ENCODE assay signal across 30 cellular contexts in genomic region chr4:81963506-81964020, GRCh38.
A peak's percentile ranks its signal among the peaks of the same experiment; 100 is the strongest.
DNase-seq lines count a peak whose midpoint lies in the region; ATAC-seq and TF ChIP-seq lines count a peak whose summit lies in the region.
"Had no signal": no experiment of that assay in that cellular context is flagged by ENCODE, and none has a peak within 500 bp of the region (broad histone marks: within the 10 kb centered on the region; RNA-seq: fewer than 3 reads in every experiment).

No MANE protein-coding gene starts in this region.

- H2AFZ ChIP-seq in neural progenitor cell (replicated peaks) = no peak overlapping the region
- H2AFZ ChIP-seq: PC-9 had no signal

- H3K4me3 ChIP-seq in H7 (ENCODE audit: insufficient read depth, low read depth, low read length) (no peak overlapping the region), iPS-18a (ENCODE audit: low read length) (no peak overlapping the region), neural progenitor cell (no peak overlapping the region), transverse colon (no peak overlapping the region)
- H3K4me3 ChIP-seq: A549; BLaER1 treated with 17β-estradiol and CSF1 and Interleukin-3, amounts not matched to agents 10 nM and 100 nM; GM12878; PC-9; SJSA1 had no signal

- H3F3A ChIP-seq in neural progenitor cell (ENCODE audit: low read depth) = no peaks in the 10 kb centered on the region

- intact Hi-C loops in transverse colon (cut with DNase I; ENCODE audit: low total_unique reads) = no loop called here

- no peak for TF ChIP-seq EP300 in transverse colon (IDR thresholded peaks at IDR 0.05; ENCODE audit: low read depth)

- DNase-seq in H7 (peak; percentile 39), WTC11 (ENCODE audit: low spot score) (no peak), neural progenitor cell (ENCODE audit: low spot score) (peak; percentile 63), transverse colon (no peak), mucosa of gallbladder (ENCODE audit: low spot score) (no peak), NCI-H1417 (lab: John Stamatoyannopoulos, UW) (no peak)
- DNase-seq: AML-193; CD4-positive, alpha-beta T cell; COR-L47; DMS53; GDM1; H9; HFFc6; NCI-H1092; NCI-H146; NCI-H1930; NCI-H2107; NCI-H524; NCI-H82; NK-92 treated with Interleukin-12 subunit alpha and Interleukin-12 subunit beta, amount 100 ng/mL, for 24 hours; PC-9; T-cell had no signal

- in situ Hi-C loops in transverse colon (cut with MboI; ENCODE audit: low pct_ligation_motif_present in 1 of 4, low pct_unique_long_range_greater_than_20kb in 1 of 4, low sequenced_read_pairs in 3 of 4) = no loop called here

- H3K4me1 ChIP-seq in iPS-18a (ENCODE audit: control insufficient read depth, low read depth, low read length) (peaks cover 8% of the 10 kb centered on the region), neural progenitor cell (peaks cover 13% of the 10 kb centered on the region), transverse colon (no peaks in the 10 kb centered on the region)
- H3K4me1 ChIP-seq: A549, SJSA1 had no signal

- H3K4me1 Mint-ChIP-seq in WTC11 (peaks cover 34% of the 10 kb centered on the region), neural progenitor cell (peaks cover 7% of the 10 kb centered on the region)

- ATAC-seq in WTC11 (peak; percentile 86), GM18868 (IDR thresholded peaks at IDR 0.05; ENCODE audit: unreplicated experiment) (no peak)
- ATAC-seq: A549, GM12878, Right ventricle myocardium inferior, T-cell had no signal

- H3K27me3 Mint-ChIP-seq in WTC11 (ENCODE audit: low read depth) (no peaks in the 10 kb centered on the region), neural progenitor cell (ENCODE audit: insufficient read depth, low read depth) (no peaks in the 10 kb centered on the region)
- H3K27me3 Mint-ChIP-seq: CD4-positive, alpha-beta T cell had no signal

- no peaks in the 10 kb centered on the region for H3K27me3 ChIP-seq in H7 (ENCODE audit: control insufficient read depth, insufficient read depth, low read length)
- no peaks in the 10 kb centered on the region for H3K27me3 ChIP-seq in iPS-18a (ENCODE audit: control insufficient read depth, insufficient read depth, low read length)
- H3K27me3 ChIP-seq in neural progenitor cell = no peaks in the 10 kb centered on the region
- H3K27me3 ChIP-seq in transverse colon = no peaks in the 10 kb centered on the region
- H3K27me3 ChIP-seq: BLaER1 treated with 17β-estradiol and CSF1 and Interleukin-3, amounts not matched to agents 10 nM and 100 nM; SJSA1 had no signal

- H3K9me3 ChIP-seq in iPS-18a (ENCODE audit: control insufficient read depth, low read depth, low read length) (no peaks in the 10 kb centered on the region), neural progenitor cell (ENCODE audit: low read depth) (no peaks in the 10 kb centered on the region), transverse colon (no peaks in the 10 kb centered on the region)
- H3K9me3 ChIP-seq: A549; BLaER1 treated with 17β-estradiol and CSF1 and Interleukin-3, amounts not matched to agents 10 nM and 100 nM; SJSA1 had no signal

- H3K79me2 ChIP-seq in neural progenitor cell (ENCODE audit: low read depth) = no peaks in the 10 kb centered on the region

- TF ChIP-seq POLR2A in transverse colon (IDR thresholded peaks at IDR 0.05) = no peak

- H3K4me2 ChIP-seq in neural progenitor cell = no peak overlapping the region
- H3K4me2 ChIP-seq: A549; BLaER1 treated with 17β-estradiol and CSF1 and Interleukin-3, amounts not matched to agents 10 nM and 100 nM; PC-9 had no signal

- TF ChIP-seq CTCF in WTC11 (IDR thresholded peaks at IDR 0.05) (no peak), neural progenitor cell (IDR thresholded peaks at IDR 0.05) (no peak), transverse colon (IDR thresholded peaks at IDR 0.05) (no peak)

- H3K9me3 Mint-ChIP-seq in WTC11 (no peaks in the 10 kb centered on the region), neural progenitor cell (no peaks in the 10 kb centered on the region)
- H3K9me3 Mint-ChIP-seq: CD4-positive, alpha-beta T cell; H9; T-cell had no signal

- H3K36me3 Mint-ChIP-seq in WTC11 = no peaks in the 10 kb centered on the region
- no peaks in the 10 kb centered on the region for H3K36me3 Mint-ChIP-seq in neural progenitor cell
- H3K36me3 Mint-ChIP-seq: IgD-negative memory B cell, T-cell had no signal

- CTCF ChIA-PET in WTC11 (lab: Charles Lee) = interaction anchor here (1.3 kb wide), 1 partner anchor 305 kb away, joined by 5 read pairs; no protein-coding TSS in a partner anchor

- H4K20me1 ChIP-seq in neural progenitor cell (ENCODE audit: low read depth) = no peaks in the 10 kb centered on the region
- H4K20me1 ChIP-seq: BLaER1 treated with 17β-estradiol and CSF1 and Interleukin-3, amounts not matched to agents 10 nM and 100 nM had no signal

- H3K4me3 Mint-ChIP-seq in WTC11 = no peak overlapping the region
- H3K4me3 Mint-ChIP-seq in neural progenitor cell = no peak overlapping the region
- H3K4me3 Mint-ChIP-seq: CD4-positive, alpha-beta T cell; H9; HFFc6; IgD-negative memory B cell; T-cell had no signal

- H3K27ac ChIP-seq in iPS-18a (ENCODE audit: low read length) = peak overlapping the region; percentile 13
- H3K27ac ChIP-seq in neural progenitor cell = no peak overlapping the region
- no peak overlapping the region for H3K27ac ChIP-seq in transverse colon
- H3K27ac ChIP-seq: A549; BLaER1 treated with 17β-estradiol and CSF1 and Interleukin-3, amounts not matched to agents 10 nM and 100 nM; PC-9; SJSA1 had no signal

- H3K27ac Mint-ChIP-seq in WTC11 = peak overlapping the region; percentile 25; the same call in 1 of the 2 replicates
- no peak overlapping the region for H3K27ac Mint-ChIP-seq in neural progenitor cell
- H3K27ac Mint-ChIP-seq: CD4-positive, alpha-beta T cell; HFFc6; IgD-negative memory B cell had no signal

- POLR2A ChIA-PET in WTC11 (lab: Charles Lee) = no interaction called here

- H3K36me3 ChIP-seq in H7 (replicated peaks; ENCODE audit: control insufficient read depth, insufficient read depth, low read length) (no peaks in the 10 kb centered on the region), iPS-18a (ENCODE audit: control insufficient read depth, low read depth, low read length) (no peaks in the 10 kb centered on the region), neural progenitor cell (no peaks in the 10 kb centered on the region), transverse colon (no peaks in the 10 kb centered on the region)
- H3K36me3 ChIP-seq: BLaER1 treated with 17β-estradiol and CSF1 and Interleukin-3, amounts not matched to agents 10 nM and 100 nM; SJSA1 had no signal

- no peak overlapping the region for H3K9ac ChIP-seq in iPS-18a (ENCODE audit: low read length)
- H3K9ac ChIP-seq in neural progenitor cell = no peak overlapping the region
- H3K9ac ChIP-seq: BLaER1 treated with 17β-estradiol and CSF1 and Interleukin-3, amounts not matched to agents 10 nM and 100 nM had no signal

TF ChIP-seq in WTC11, 78 proteins besides CTCF, POLR2A, EP300 and RAD21 (continues in another document):
- TF ChIP-seq AR (CRISPR knock-in tag; IDR thresholded peaks at IDR 0.05) = no peak
- no peak for TF ChIP-seq PRDM15 (CRISPR knock-in tag; IDR thresholded peaks at IDR 0.05)
- no peak for TF ChIP-seq ZNF671 (CRISPR knock-in tag; IDR thresholded peaks at IDR 0.05)
- no peak for TF ChIP-seq GABPB1 (CRISPR knock-in tag; IDR thresholded peaks at IDR 0.05)
- no peak for TF ChIP-seq NR3C1 (CRISPR knock-in tag; conservative IDR thresholded peaks at IDR 0.05; ENCODE audit: low read depth)

Comparison
In these comparisons a context has a peak if more than half of its experiments do, and no peak if none do; other contexts are left out.
1. DNase-seq: peak in H7 (single experiment) and neural progenitor cell (single experiment); none in WTC11 (single experiment), transverse colon (single experiment), mucosa of gallbladder (single experiment) and NCI-H1417 (0 of 3).